Comparison of ENCODE assay signal across 1 cellular context in the genomic region with DNA sequence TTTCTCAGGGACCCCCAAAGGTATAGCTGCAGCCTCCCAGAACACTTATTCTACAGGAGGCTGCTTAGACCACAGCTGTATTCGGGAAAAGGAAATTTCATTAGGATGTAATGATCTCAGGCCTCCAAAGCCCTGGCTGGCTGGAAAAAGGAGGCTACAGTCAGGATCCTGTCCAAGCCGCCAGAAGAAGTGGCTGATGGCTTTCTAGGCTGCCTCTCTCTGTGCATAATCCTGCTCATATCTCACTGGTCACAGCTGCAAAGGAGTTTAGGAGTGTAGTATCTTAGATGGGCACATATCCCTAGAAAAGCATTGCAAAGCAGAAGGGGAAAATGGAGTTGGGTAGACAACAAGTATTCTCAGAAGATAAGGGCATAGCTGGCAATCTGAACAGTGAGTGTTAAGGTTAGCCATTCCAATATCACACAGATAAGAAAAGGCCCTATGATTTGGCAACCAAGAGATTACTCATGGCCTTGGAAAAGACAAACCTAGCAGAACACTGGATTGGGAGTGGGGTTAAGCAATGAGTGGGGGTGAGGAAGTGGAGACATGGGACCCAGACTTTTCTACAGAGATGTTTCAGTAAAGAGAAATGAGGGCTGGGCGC.
A peak's percentile ranks its signal among the peaks of the same experiment; 100 is the strongest.
TF ChIP-seq lines count a peak whose summit lies in the region.

No MANE protein-coding gene starts in this region.

TF ChIP-seq in K562, 482 proteins besides CTCF, POLR2A, EP300 and RAD21 (continued from another document and continues in another):
- TF ChIP-seq, protein P1, sequence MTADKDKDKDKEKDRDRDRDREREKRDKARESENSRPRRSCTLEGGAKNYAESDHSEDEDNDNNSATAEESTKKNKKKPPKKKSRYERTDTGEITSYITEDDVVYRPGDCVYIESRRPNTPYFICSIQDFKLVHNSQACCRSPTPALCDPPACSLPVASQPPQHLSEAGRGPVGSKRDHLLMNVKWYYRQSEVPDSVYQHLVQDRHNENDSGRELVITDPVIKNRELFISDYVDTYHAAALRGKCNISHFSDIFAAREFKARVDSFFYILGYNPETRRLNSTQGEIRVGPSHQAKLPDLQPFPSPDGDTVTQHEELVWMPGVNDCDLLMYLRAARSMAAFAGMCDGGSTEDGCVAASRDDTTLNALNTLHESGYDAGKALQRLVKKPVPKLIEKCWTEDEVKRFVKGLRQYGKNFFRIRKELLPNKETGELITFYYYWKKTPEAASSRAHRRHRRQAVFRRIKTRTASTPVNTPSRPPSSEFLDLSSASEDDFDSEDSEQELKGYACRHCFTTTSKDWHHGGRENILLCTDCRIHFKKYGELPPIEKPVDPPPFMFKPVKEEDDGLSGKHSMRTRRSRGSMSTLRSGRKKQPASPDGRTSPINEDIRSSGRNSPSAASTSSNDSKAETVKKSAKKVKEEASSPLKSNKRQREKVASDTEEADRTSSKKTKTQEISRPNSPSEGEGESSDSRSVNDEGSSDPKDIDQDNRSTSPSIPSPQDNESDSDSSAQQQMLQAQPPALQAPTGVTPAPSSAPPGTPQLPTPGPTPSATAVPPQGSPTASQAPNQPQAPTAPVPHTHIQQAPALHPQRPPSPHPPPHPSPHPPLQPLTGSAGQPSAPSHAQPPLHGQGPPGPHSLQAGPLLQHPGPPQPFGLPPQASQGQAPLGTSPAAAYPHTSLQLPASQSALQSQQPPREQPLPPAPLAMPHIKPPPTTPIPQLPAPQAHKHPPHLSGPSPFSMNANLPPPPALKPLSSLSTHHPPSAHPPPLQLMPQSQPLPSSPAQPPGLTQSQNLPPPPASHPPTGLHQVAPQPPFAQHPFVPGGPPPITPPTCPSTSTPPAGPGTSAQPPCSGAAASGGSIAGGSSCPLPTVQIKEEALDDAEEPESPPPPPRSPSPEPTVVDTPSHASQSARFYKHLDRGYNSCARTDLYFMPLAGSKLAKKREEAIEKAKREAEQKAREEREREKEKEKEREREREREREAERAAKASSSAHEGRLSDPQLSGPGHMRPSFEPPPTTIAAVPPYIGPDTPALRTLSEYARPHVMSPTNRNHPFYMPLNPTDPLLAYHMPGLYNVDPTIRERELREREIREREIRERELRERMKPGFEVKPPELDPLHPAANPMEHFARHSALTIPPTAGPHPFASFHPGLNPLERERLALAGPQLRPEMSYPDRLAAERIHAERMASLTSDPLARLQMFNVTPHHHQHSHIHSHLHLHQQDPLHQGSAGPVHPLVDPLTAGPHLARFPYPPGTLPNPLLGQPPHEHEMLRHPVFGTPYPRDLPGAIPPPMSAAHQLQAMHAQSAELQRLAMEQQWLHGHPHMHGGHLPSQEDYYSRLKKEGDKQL (CRISPR knock-in tag; IDR thresholded peaks at IDR 0.05; ENCODE audit: borderline replicate concordance) = no peak
- TF ChIP-seq, protein P2, sequence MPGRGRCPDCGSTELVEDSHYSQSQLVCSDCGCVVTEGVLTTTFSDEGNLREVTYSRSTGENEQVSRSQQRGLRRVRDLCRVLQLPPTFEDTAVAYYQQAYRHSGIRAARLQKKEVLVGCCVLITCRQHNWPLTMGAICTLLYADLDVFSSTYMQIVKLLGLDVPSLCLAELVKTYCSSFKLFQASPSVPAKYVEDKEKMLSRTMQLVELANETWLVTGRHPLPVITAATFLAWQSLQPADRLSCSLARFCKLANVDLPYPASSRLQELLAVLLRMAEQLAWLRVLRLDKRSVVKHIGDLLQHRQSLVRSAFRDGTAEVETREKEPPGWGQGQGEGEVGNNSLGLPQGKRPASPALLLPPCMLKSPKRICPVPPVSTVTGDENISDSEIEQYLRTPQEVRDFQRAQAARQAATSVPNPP (IDR thresholded peaks at IDR 0.05; ENCODE audit: borderline replicate concordance, insufficient read depth, insufficient read length) = no peak
- TF ChIP-seq ZNF121 (CRISPR knock-in tag; conservative IDR thresholded peaks at IDR 0.05) (no peak), YBX1 (IDR thresholded peaks at IDR 0.05) (no peak), POLR2H (tag; IDR thresholded peaks at IDR 0.05; ENCODE audit: low read depth) (no peak), ARID1B (IDR thresholded peaks at IDR 0.05) (peak; percentile 78), SNRNP70 (optimal IDR thresholded peaks at IDR 0.05; ENCODE audit: low read depth, low read length) (no peak), SLC30A9 (CRISPR knock-in tag; IDR thresholded peaks at IDR 0.05) (no peak), CSDE1 (IDR thresholded peaks at IDR 0.05) (no peak), NR2C2 (CRISPR knock-in tag; IDR thresholded peaks at IDR 0.05) (no peak), NR2C2 (tag; IDR thresholded peaks at IDR 0.05) (no peak), CCNT2 (IDR thresholded peaks at IDR 0.05; ENCODE audit: borderline replicate concordance, extremely low read depth, insufficient read length, low read depth, low read length) (no peak), TBP (optimal IDR thresholded peaks at IDR 0.05; ENCODE audit: low read depth, low read length) (no peak), TCFL5 (CRISPR knock-in tag; conservative IDR thresholded peaks at IDR 0.05) (no peak), ZNF644 (tag; IDR thresholded peaks at IDR 0.05; ENCODE audit: low read depth) (no peak), ZNF589 (CRISPR knock-in tag; IDR thresholded peaks at IDR 0.05; ENCODE audit: low read depth) (no peak), ZZZ3 (IDR thresholded peaks at IDR 0.05) (no peak), TEAD4 (IDR thresholded peaks at IDR 0.05; ENCODE audit: low read length) (0 out of 2 replicates have a peak, but pooled peaks have one; percentile 26), TEAD4 (CRISPR knock-in tag; IDR thresholded peaks at IDR 0.05; ENCODE audit: borderline replicate concordance) (no peak), CBX2 (IDR thresholded peaks at IDR 0.05; ENCODE audit: insufficient read depth, low read length, poor library complexity, severe bottlenecking) (no peak), MEF2D (tag; conservative IDR thresholded peaks at IDR 0.05; ENCODE audit: low read depth) (no peak), MCM3 (IDR thresholded peaks at IDR 0.05) (no peak), TCF7 (IDR thresholded peaks at IDR 0.05; ENCODE audit: borderline replicate concordance) (no peak), ZNF324 (CRISPR knock-in tag; IDR thresholded peaks at IDR 0.05) (no peak), ZNF217 (CRISPR knock-in tag; IDR thresholded peaks at IDR 0.05) (no peak), POU5F1 (IDR thresholded peaks at IDR 0.05; ENCODE audit: borderline replicate concordance, low read depth, low read length, partially characterized antibody) (no peak), ZNF133 (CRISPR knock-in tag; IDR thresholded peaks at IDR 0.05) (no peak), ARNT (IDR thresholded peaks at IDR 0.05) (no peak), CEBPG (CRISPR knock-in tag; IDR thresholded peaks at IDR 0.05) (no peak), CEBPG (tag; conservative IDR thresholded peaks at IDR 0.05 in 1 of 2, IDR thresholded peaks at IDR 0.05 in 1 of 2) (peak; percentile 37 to 59; a peak in 3 of 4 replicates), NFATC3 (IDR thresholded peaks at IDR 0.05) (no peak), TEAD1 (CRISPR knock-in tag; IDR thresholded peaks at IDR 0.05) (no peak), TAL1 (IDR thresholded peaks at IDR 0.05) (peak; percentile 67), MCM7 (IDR thresholded peaks at IDR 0.05) (no peak), MIER1 (IDR thresholded peaks at IDR 0.05; ENCODE audit: low read depth) (no peak), STAT5B (CRISPR knock-in tag; IDR thresholded peaks at IDR 0.05) (no peak)
- TF ChIP-seq, protein P3, sequence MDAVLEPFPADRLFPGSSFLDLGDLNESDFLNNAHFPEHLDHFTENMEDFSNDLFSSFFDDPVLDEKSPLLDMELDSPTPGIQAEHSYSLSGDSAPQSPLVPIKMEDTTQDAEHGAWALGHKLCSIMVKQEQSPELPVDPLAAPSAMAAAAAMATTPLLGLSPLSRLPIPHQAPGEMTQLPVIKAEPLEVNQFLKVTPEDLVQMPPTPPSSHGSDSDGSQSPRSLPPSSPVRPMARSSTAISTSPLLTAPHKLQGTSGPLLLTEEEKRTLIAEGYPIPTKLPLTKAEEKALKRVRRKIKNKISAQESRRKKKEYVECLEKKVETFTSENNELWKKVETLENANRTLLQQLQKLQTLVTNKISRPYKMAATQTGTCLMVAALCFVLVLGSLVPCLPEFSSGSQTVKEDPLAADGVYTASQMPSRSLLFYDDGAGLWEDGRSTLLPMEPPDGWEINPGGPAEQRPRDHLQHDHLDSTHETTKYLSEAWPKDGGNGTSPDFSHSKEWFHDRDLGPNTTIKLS (IDR thresholded peaks at IDR 0.05; ENCODE audit: borderline replicate concordance, low read depth) = no peak
- TF ChIP-seq, protein P4, sequence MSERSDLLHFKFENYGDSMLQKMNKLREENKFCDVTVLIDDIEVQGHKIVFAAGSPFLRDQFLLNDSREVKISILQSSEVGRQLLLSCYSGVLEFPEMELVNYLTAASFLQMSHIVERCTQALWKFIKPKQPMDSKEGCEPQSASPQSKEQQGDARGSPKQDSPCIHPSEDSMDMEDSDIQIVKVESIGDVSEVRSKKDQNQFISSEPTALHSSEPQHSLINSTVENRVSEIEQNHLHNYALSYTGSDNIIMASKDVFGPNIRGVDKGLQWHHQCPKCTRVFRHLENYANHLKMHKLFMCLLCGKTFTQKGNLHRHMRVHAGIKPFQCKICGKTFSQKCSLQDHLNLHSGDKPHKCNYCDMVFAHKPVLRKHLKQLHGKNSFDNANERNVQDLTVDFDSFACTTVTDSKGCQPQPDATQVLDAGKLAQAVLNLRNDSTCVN (CRISPR knock-in tag; IDR thresholded peaks at IDR 0.05) = no peak
- TF ChIP-seq, protein P5, sequence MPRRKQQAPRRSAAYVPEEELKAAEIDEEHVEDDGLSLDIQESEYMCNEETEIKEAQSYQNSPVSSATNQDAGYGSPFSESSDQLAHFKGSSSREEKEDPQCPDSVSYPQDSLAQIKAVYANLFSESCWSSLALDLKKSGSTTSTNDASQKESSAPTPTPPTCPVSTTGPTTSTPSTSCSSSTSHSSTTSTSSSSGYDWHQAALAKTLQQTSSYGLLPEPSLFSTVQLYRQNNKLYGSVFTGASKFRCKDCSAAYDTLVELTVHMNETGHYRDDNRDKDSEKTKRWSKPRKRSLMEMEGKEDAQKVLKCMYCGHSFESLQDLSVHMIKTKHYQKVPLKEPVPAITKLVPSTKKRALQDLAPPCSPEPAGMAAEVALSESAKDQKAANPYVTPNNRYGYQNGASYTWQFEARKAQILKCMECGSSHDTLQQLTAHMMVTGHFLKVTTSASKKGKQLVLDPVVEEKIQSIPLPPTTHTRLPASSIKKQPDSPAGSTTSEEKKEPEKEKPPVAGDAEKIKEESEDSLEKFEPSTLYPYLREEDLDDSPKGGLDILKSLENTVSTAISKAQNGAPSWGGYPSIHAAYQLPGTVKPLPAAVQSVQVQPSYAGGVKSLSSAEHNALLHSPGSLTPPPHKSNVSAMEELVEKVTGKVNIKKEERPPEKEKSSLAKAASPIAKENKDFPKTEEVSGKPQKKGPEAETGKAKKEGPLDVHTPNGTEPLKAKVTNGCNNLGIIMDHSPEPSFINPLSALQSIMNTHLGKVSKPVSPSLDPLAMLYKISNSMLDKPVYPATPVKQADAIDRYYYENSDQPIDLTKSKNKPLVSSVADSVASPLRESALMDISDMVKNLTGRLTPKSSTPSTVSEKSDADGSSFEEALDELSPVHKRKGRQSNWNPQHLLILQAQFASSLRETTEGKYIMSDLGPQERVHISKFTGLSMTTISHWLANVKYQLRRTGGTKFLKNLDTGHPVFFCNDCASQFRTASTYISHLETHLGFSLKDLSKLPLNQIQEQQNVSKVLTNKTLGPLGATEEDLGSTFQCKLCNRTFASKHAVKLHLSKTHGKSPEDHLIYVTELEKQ (CRISPR knock-in tag; IDR thresholded peaks at IDR 0.05) = no peak
- TF ChIP-seq, protein P6, sequence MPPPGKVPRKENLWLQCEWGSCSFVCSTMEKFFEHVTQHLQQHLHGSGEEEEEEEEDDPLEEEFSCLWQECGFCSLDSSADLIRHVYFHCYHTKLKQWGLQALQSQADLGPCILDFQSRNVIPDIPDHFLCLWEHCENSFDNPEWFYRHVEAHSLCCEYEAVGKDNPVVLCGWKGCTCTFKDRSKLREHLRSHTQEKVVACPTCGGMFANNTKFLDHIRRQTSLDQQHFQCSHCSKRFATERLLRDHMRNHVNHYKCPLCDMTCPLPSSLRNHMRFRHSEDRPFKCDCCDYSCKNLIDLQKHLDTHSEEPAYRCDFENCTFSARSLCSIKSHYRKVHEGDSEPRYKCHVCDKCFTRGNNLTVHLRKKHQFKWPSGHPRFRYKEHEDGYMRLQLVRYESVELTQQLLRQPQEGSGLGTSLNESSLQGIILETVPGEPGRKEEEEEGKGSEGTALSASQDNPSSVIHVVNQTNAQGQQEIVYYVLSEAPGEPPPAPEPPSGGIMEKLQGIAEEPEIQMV (tag; conservative IDR thresholded peaks at IDR 0.05; ENCODE audit: low read depth) = no peak
- TF ChIP-seq, protein P7, sequence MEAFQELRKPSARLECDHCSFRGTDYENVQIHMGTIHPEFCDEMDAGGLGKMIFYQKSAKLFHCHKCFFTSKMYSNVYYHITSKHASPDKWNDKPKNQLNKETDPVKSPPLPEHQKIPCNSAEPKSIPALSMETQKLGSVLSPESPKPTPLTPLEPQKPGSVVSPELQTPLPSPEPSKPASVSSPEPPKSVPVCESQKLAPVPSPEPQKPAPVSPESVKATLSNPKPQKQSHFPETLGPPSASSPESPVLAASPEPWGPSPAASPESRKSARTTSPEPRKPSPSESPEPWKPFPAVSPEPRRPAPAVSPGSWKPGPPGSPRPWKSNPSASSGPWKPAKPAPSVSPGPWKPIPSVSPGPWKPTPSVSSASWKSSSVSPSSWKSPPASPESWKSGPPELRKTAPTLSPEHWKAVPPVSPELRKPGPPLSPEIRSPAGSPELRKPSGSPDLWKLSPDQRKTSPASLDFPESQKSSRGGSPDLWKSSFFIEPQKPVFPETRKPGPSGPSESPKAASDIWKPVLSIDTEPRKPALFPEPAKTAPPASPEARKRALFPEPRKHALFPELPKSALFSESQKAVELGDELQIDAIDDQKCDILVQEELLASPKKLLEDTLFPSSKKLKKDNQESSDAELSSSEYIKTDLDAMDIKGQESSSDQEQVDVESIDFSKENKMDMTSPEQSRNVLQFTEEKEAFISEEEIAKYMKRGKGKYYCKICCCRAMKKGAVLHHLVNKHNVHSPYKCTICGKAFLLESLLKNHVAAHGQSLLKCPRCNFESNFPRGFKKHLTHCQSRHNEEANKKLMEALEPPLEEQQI (IDR thresholded peaks at IDR 0.05) = no peak
- TF ChIP-seq, protein P8, sequence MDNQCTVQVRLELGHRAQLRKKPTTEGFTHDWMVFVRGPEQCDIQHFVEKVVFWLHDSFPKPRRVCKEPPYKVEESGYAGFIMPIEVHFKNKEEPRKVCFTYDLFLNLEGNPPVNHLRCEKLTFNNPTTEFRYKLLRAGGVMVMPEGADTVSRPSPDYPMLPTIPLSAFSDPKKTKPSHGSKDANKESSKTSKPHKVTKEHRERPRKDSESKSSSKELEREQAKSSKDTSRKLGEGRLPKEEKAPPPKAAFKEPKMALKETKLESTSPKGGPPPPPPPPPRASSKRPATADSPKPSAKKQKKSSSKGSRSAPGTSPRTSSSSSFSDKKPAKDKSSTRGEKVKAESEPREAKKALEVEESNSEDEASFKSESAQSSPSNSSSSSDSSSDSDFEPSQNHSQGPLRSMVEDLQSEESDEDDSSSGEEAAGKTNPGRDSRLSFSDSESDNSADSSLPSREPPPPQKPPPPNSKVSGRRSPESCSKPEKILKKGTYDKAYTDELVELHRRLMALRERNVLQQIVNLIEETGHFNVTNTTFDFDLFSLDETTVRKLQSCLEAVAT (IDR thresholded peaks at IDR 0.05) = no peak
